Comparison of ENCODE assay signal across 8 cellular contexts in the genomic region with DNA sequence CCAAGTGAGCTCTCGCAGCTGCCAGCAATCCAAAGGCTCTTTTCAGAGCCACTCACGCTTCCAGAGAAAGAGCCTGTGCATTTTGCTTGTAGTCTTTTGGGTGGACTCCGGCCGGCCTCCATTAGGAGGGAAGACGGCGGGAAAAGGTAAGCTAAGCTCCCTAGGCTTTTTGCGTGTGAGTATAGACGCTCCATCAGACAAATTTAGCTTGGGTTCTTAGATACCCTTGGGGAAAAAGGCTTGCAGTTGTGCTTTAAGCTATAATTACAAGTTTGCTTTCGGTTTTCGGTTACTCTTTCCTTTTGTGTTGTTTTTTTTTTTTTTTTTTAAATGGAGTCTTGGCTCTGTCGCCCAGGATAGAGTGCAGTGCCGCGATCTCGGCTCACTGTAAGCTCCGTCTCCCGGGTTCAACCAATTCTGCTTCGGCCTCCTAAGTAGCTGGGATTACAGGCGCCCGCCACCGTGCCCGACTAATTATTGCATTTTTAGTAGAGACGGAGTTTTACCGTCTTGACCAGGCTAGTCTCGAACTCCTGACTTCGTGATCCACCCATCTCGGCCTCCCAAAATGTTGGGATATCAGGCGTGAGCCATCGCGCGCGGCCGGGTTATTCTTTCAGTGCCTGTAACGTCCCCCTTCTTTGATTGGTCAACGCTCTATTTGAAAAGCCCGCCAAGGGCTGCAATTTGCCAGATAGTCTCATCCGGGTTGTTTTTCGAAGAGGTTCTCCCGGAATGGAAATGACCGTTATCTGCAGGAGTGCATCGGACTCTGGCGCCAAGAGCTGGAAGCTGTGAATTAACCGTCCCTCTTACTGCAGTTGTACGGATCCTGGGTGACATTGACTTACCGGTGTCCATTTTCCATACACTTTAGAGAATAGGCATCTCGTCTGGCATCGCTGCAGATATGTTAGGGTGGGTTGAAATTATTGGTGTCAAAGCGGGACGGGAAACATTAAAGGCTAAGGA. TPM values are rescaled to one million over a fixed set of nuclear protein-coding genes. Genes with fewer than 3 reads are reported as not detected.
DNase-seq lines count a peak whose midpoint lies in the region; ATAC-seq and TF ChIP-seq lines count a peak whose summit lies in the region.

No MANE protein-coding gene starts in this region.

- CTCF ChIA-PET in HCT116 (lab: Charles Lee) = interaction anchor here (0.7 to 2.4 kb wide), 14 partner anchors 57 to 767 kb away, joined by 3 to 16 read pairs (median 6); a partner anchor contains a TSS

- peaks cover 14 to 60% of the 10 kb centered on the region in 2 experiments for H3K4me1 ChIP-seq in HCT116 (ENCODE audit: control insufficient read depth in 1 of 2, insufficient read depth in 2 of 2, low read length in 2 of 2)
- H3K4me1 ChIP-seq in left lung = peaks cover 4 to 50% of the 10 kb centered on the region in 2 donors

- POLR2A ChIA-PET in HCT116 (lab: Charles Lee) = interaction anchor here (0.6 to 6.3 kb wide), 31 partner anchors 8 to 1874 kb away, joined by 3 to 422 read pairs (median 5); a partner anchor contains a TSS

- H3K4me3 ChIP-seq in AG10803 (ENCODE audit: low read length) (peak overlapping the region; percentile 79), HCT116 (replicated peaks in 1 of 2; ENCODE audit: low read depth in 1 of 2, low read length in 2 of 2) (peak overlapping the region; percentile 74 to 76), dorsolateral prefrontal cortex (peak overlapping the region; percentile 54 to 96 (median 77)), left lung (peak overlapping the region; percentile 59 to 64)

- no peaks in the 10 kb centered on the region for H3K27me3 ChIP-seq in HCT116 (ENCODE audit: insufficient read depth, low read length)
- H3K27me3 ChIP-seq in dorsolateral prefrontal cortex = peaks cover 0 to 48% (median 41%) of the 10 kb centered on the region in 45 donors
- peaks cover 0 to 33% of the 10 kb centered on the region in 2 donors for H3K27me3 ChIP-seq in left lung

- H3K36me3 ChIP-seq in HCT116 (ENCODE audit: control insufficient read depth in 1 of 2, insufficient read depth in 2 of 2, low read length in 2 of 2) = no peaks in the 10 kb centered on the region
- no peaks in the 10 kb centered on the region for H3K36me3 ChIP-seq in left lung

- ATAC-seq in HCT116 = peak; percentile 13
- ATAC-seq in left lung = peak; percentile 66
- no peak for ATAC-seq in HG03280 (IDR thresholded peaks at IDR 0.05; ENCODE audit: unreplicated experiment)

- peak overlapping the region; percentile 86 for H3K4me2 ChIP-seq in HCT116 (ENCODE audit: low read length)

- peak overlapping the region; percentile 96 for H3K9ac ChIP-seq in HCT116 (ENCODE audit: low read length)

- no peaks in the 10 kb centered on the region for H3K9me2 ChIP-seq in HCT116 (ENCODE audit: insufficient read depth)

- H2AFZ ChIP-seq in HCT116 (ENCODE audit: low read depth, low read length, poor library complexity, severe bottlenecking) = no peak overlapping the region

- H3K27ac ChIP-seq in HCT116 (ENCODE audit: low read depth, low read length) = peak overlapping the region; percentile 98
- peak overlapping the region in 57 of 59 donors; percentile 1 to 95 (median 85) for H3K27ac ChIP-seq in dorsolateral prefrontal cortex
- peak overlapping the region; percentile 78 to 93 for H3K27ac ChIP-seq in left lung

- RAD21 ChIA-PET in HCT116 (lab: Charles Lee; ENCODE audit: low non-redundant PET in 1 of 2, low total read pairs in 2 of 2, uncharacterized antibody in 2 of 2, unreplicated experiment in 2 of 2) = interaction anchor here (0.6 to 1.3 kb wide), 4 partner anchors 56 to 121 kb away, joined by 3 to 4 read pairs (median 3); a partner anchor contains a TSS

- no peak for TF ChIP-seq RAD21 in HCT116 (IDR thresholded peaks at IDR 0.05; ENCODE audit: low read depth)

- DNase-seq in AG10803 (ENCODE audit: low read depth) = peak; percentile 94
- peak; percentile 91 for DNase-seq in HCT116 (ENCODE audit: low read depth, low spot score)
- peak; percentile 93 for DNase-seq in NCI-H510A (lab: John Stamatoyannopoulos, UW)
- peak; percentile 88 for DNase-seq in activated CD4-positive, alpha-beta T cell treated with anti-CD3 and anti-CD28 coated beads for 48 hours
- peak; percentile 51 to 92 (median 84) for DNase-seq in dorsolateral prefrontal cortex
- peak; percentile 80 to 90 for DNase-seq in left lung
- DNase-seq in stimulated activated CD4-positive, alpha-beta T cell treated with anti-CD3 and anti-CD28 coated beads, Interleukin-2, amount 100 ng/mL, for 4 hours (ENCODE audit: low read depth) = peak; percentile 66

- peak; percentile 71 for TF ChIP-seq POLR2A in HCT116 (IDR thresholded peaks at IDR 0.05; ENCODE audit: borderline replicate concordance, extremely low read depth, insufficient read depth, insufficient read length)

- BruUV-seq in HCT116 (replicated peaks; lab: Mats Ljungman, UMichigan) = no TSS peak

- H3K9me3 ChIP-seq in HCT116 (ENCODE audit: control insufficient read depth in 1 of 2, insufficient read depth in 1 of 2, low read depth in 1 of 2, low read length in 2 of 2) (no peaks in the 10 kb centered on the region), left lung (no peaks in the 10 kb centered on the region)

- H3K79me2 ChIP-seq in HCT116 (ENCODE audit: insufficient read depth, low read length) = no peaks in the 10 kb centered on the region

- intact Hi-C loops in HCT116 (cut with micrococcal nuclease) = loop anchor here (2.0 to 10.0 kb wide), 9 partner anchors 85 to 1839 kb away; a partner anchor contains a TSS
- intact Hi-C loops in dorsolateral prefrontal cortex (cut with DNase I) = loop anchor here in 1 of 2 donors (10.0 kb wide), 4 partner anchors 59 to 1609 kb away; a partner anchor contains a TSS
- intact Hi-C loops in left lung (cut with DNase I) = loop anchor here in 1 of 2 donors (10.0 kb wide), 1 partner anchor 749 kb away; a partner anchor contains a TSS

- H4K20me1 ChIP-seq in HCT116 (ENCODE audit: insufficient read depth) = no peaks in the 10 kb centered on the region

- no peak for TF ChIP-seq CTCF in AG10803 (conservative IDR thresholded peaks at IDR 0.05; ENCODE audit: low read length)
- no peak for TF ChIP-seq CTCF in HCT116 (IDR thresholded peaks at IDR 0.05 in 2 of 3, conservative IDR thresholded peaks at IDR 0.05 in 1 of 3; ENCODE audit: borderline replicate concordance in 1 of 3, insufficient read depth in 1 of 3, low read depth in 2 of 3, low read length in 2 of 3)
- TF ChIP-seq CTCF in dorsolateral prefrontal cortex (IDR thresholded peaks at IDR 0.05 in 54 of 56, conservative IDR thresholded peaks at IDR 0.05 in 2 of 56; ENCODE audit: low read depth in 1 of 56, partially characterized antibody in 56 of 56) = peak in 11 of 56 donors; percentile 5 to 44 (median 19)
- no peak for TF ChIP-seq CTCF in left lung (IDR thresholded peaks at IDR 0.05)

TF ChIP-seq in HCT116, 20 proteins besides CTCF, POLR2A, EP300 and RAD21:
- TF ChIP-seq FOSL1 (IDR thresholded peaks at IDR 0.05; ENCODE audit: low read depth) = no peak
- peak; percentile 21 for TF ChIP-seq YY1 (IDR thresholded peaks at IDR 0.05; ENCODE audit: extremely low read depth, insufficient replicate concordance, low read depth, low read length)
- TF ChIP-seq POLR2AphosphoS5 (IDR thresholded peaks at IDR 0.05; ENCODE audit: low read depth, low read length) = peak; percentile 36; the same call in 1 of the 2 replicates
- TF ChIP-seq, protein P1, sequence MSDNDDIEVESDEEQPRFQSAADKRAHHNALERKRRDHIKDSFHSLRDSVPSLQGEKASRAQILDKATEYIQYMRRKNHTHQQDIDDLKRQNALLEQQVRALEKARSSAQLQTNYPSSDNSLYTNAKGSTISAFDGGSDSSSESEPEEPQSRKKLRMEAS (IDR thresholded peaks at IDR 0.05) = no peak
- peak; percentile 27 for TF ChIP-seq TCF7L2 (IDR thresholded peaks at IDR 0.05; ENCODE audit: borderline replicate concordance, extremely low read depth, insufficient read depth, insufficient read length)

RNA-seq across cellular contexts. Expression of a gene that starts 18.1 kb away (rescaled TPM):
- total RNA-seq in HCT116 (2021; ENCODE audit: unreplicated experiment) (not detected), dorsolateral prefrontal cortex (not detected), left lung (not detected)
- polyA plus RNA-seq in HCT116 (2012) = not detected in 2 replicates
